8 cellular contexts compared by ENCODE assay signal in the genomic region with DNA sequence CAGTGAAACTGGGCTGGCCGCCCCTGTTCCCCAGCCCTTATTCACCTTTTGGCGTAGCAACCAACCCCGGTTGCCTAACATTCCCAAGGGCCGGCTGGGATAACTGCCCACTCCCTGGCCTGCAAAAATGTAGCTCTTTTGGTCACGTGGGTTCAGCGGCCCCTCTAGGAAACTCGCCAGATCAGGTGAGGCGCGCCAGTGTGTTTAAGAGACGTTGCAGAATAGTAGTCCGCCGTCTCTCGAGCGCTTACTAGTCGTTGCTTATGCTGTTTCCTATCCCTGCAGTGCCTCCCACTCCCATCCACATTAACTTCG.
A peak's percentile ranks its signal among the peaks of the same experiment; 100 is the strongest.
DNase-seq lines count a peak whose midpoint lies in the region; ATAC-seq and TF ChIP-seq lines count a peak whose summit lies in the region.

No MANE protein-coding gene starts in this region.

- H3K9ac ChIP-seq in iPS-18a (ENCODE audit: low read length) = peak overlapping the region; percentile 99

- no peaks in the 10 kb centered on the region for H3K9me3 ChIP-seq in iPS-18a (ENCODE audit: control insufficient read depth, low read depth, low read length)

- TF ChIP-seq CTCF in brain microvascular endothelial cell (IDR thresholded peaks at IDR 0.05; ENCODE audit: low read depth, low read length, missing control alignments) = no peak

- H3K4me1 ChIP-seq in iPS-18a (ENCODE audit: control insufficient read depth, low read depth, low read length) = peaks cover 14% of the 10 kb centered on the region

- H3K27ac ChIP-seq in brain microvascular endothelial cell (peak overlapping the region; percentile 99), iPS-18a (ENCODE audit: low read length) (peak overlapping the region; percentile 100)

- H3K36me3 ChIP-seq in brain microvascular endothelial cell (replicated peaks) (peaks cover 2% of the 10 kb centered on the region), iPS-18a (ENCODE audit: control insufficient read depth, low read depth, low read length) (peaks cover 16% of the 10 kb centered on the region)

- H3K4me3 ChIP-seq in brain microvascular endothelial cell (ENCODE audit: low read depth, low read length) (peak overlapping the region; percentile 94), iPS-18a (ENCODE audit: low read length) (peak overlapping the region; percentile 97), skeletal muscle cell (ENCODE audit: low read depth, low read length) (peak overlapping the region; percentile 96)

- no peak for ATAC-seq in HG02610 (IDR thresholded peaks at IDR 0.05; ENCODE audit: unreplicated experiment)

- TF ChIP-seq POLR2A in GM19193 (IDR thresholded peaks at IDR 0.05; ENCODE audit: extremely low read depth, insufficient read depth, insufficient read length) = peak; percentile 50

- in situ Hi-C loops in ACHN (cut with HindIII; ENCODE audit: low pct_ligation_motif_present, low pct_unique_long_range_greater_than_20kb, low sequenced_read_pairs) = no loop called here
- in situ Hi-C loops in brain microvascular endothelial cell (cut with HindIII; ENCODE audit: low pct_ligation_motif_present, low sequenced_read_pairs) = no loop called here

- DNase-seq in ACHN (peak; percentile 46), NCI-H1105 (lab: John Stamatoyannopoulos, UW) (peak; percentile 82), T-helper 2 cell (peak in 4 of 5 experiments; percentile 17 to 85 (median 20)), brain microvascular endothelial cell (peak; percentile 59), skeletal muscle cell (ENCODE audit: low read depth) (peak; percentile 25)

- no peaks in the 10 kb centered on the region for H3K27me3 ChIP-seq in brain microvascular endothelial cell (replicated peaks)
- no peaks in the 10 kb centered on the region for H3K27me3 ChIP-seq in iPS-18a (ENCODE audit: control insufficient read depth, insufficient read depth, low read length)

Comparison
In these comparisons a context has a peak if more than half of its experiments do, and no peak if none do; other contexts are left out.
1. DNase-seq: peak in every context shown above with its lines; median percentile 82 in NCI-H1105; 59 in brain microvascular endothelial cell; 46 in ACHN; 25 in skeletal muscle cell; 20 in T-helper 2 cell.